In genomic region chr5:474826-475661, GRCh38 we compare ENCODE assay signal across 7 cellular contexts. TPM values are rescaled to one million over a fixed set of nuclear protein-coding genes. Genes with fewer than 3 reads are reported as not detected.
DNase-seq lines count a peak whose midpoint lies in the region; ATAC-seq and TF ChIP-seq lines count a peak whose summit lies in the region.

No MANE protein-coding gene starts in this region.

- H3K4me2 ChIP-seq in fibroblast of lung (ENCODE audit: extremely low read depth, insufficient read depth, low read length) = peak overlapping the region; percentile 85

- peak; percentile 7; the same call in 2 of the 3 replicates for ATAC-seq in RWPE2 (ENCODE audit: low read depth)
- no peak for ATAC-seq in HG03354 (IDR thresholded peaks at IDR 0.05; ENCODE audit: poor library complexity, severe bottlenecking, unreplicated experiment)

- peaks cover 13% of the 10 kb centered on the region for H3K36me3 ChIP-seq in RWPE2 (ENCODE audit: low read depth)
- H3K36me3 ChIP-seq in fibroblast of lung (ENCODE audit: control insufficient read depth, insufficient read depth, low read length) = peaks cover 2% of the 10 kb centered on the region

- no peak overlapping the region for H2AFZ ChIP-seq in fibroblast of lung (ENCODE audit: low read length)

- no peak overlapping the region for H3K9ac ChIP-seq in fibroblast of lung (ENCODE audit: insufficient read depth, low read length)

- H3K4me1 ChIP-seq in RWPE2 (ENCODE audit: insufficient read depth, poor library complexity, severe bottlenecking) (no peaks in the 10 kb centered on the region), fibroblast of lung (ENCODE audit: control insufficient read depth, extremely low read depth, insufficient read depth, low read length) (no peaks in the 10 kb centered on the region)

- H3K27me3 ChIP-seq in RWPE2 (ENCODE audit: insufficient read depth, poor library complexity, severe bottlenecking) (peaks cover 21% of the 10 kb centered on the region), fibroblast of lung (ENCODE audit: control insufficient read depth, insufficient read depth, low read length) (peaks cover 6% of the 10 kb centered on the region)

- DNase-seq in RWPE2 (ENCODE audit: low spot score) = peak; percentile 72
- DNase-seq in fibroblast of lung (ENCODE audit: low read depth in 2 of 2) = peak in 1 of 2 donors; percentile 3
- peak; percentile 81 for DNase-seq in posterior vena cava (ENCODE audit: low spot score)
- no peak for DNase-seq in epidermal melanocyte (ENCODE audit: insufficient read length, low spot score)
- no peak for DNase-seq in UCSD-AML1 (lab: John Stamatoyannopoulos, UW; ENCODE audit: unreplicated experiment)

- no peaks in the 10 kb centered on the region for H3K9me3 ChIP-seq in RWPE2 (ENCODE audit: severe bottlenecking)
- no peaks in the 10 kb centered on the region for H3K9me3 ChIP-seq in fibroblast of lung (ENCODE audit: control insufficient read depth, insufficient read depth, low read depth, low read length)

- H3K27ac ChIP-seq in RWPE2 (ENCODE audit: poor library complexity, severe bottlenecking) (no peak overlapping the region), fibroblast of lung (ENCODE audit: insufficient read depth, low read length) (no peak overlapping the region)

- intact Hi-C loops in posterior vena cava (cut with DNase I) = no loop called here

- H3K4me3 ChIP-seq in GM12875 (ENCODE audit: low read depth, low read length) (peak overlapping the region; percentile 64), RWPE2 (ENCODE audit: severe bottlenecking) (peak overlapping the region; percentile 23), fibroblast of lung (replicated peaks in 1 of 4; ENCODE audit: control extremely low read depth in 1 of 4, insufficient read depth in 1 of 4, low read depth in 3 of 4, low read length in 4 of 4) (peak overlapping the region in 3 of 4 experiments; percentile 22 to 40 (median 26))

- no peaks in the 10 kb centered on the region for H4K20me1 ChIP-seq in fibroblast of lung (ENCODE audit: control insufficient read depth, extremely low read depth, insufficient read depth, low read length)

- no peak for TF ChIP-seq CTCF in GM12875 (IDR thresholded peaks at IDR 0.05; ENCODE audit: borderline replicate concordance, insufficient read depth, low read depth, low read length)
- TF ChIP-seq CTCF in RWPE2 (IDR thresholded peaks at IDR 0.05; ENCODE audit: poor library complexity, severe bottlenecking) = no peak
- TF ChIP-seq CTCF in fibroblast of lung (conservative IDR thresholded peaks at IDR 0.05 in 1 of 2, IDR thresholded peaks at IDR 0.05 in 1 of 2; ENCODE audit: low read depth in 1 of 2, low read length in 2 of 2) = no peak

- H3K79me2 ChIP-seq in fibroblast of lung (ENCODE audit: control insufficient read depth, insufficient read depth, low read length) = peaks cover 1% of the 10 kb centered on the region

RNA-seq across cellular contexts. Expression of gene EXOC3, which starts 32.1 kb away (rescaled TPM):
- total RNA-seq in fibroblast of lung (34.5 and 36.5 TPM in 2 replicates), posterior vena cava (10 to 100 TPM; 52.6 to 54.2 TPM)
- polyA plus RNA-seq in fibroblast of lung = 19.9 and 24.3 TPM in 2 replicates
- 36.3 and 49.1 TPM in 2 replicates for polyA plus RNA-seq in fibroblast of lung (2012)
- polyA minus RNA-seq in fibroblast of lung (ENCODE audit: low replicate concordance) = 38.8 and 41.0 TPM in 2 replicates

RNA-seq across cellular contexts. Expression of gene SLC9A3, which starts 49.2 kb away (rescaled TPM):
- 0.50 and 0.51 TPM in 2 replicates for total RNA-seq in fibroblast of lung
- 0.78 and 0.84 TPM in 2 replicates for polyA plus RNA-seq in fibroblast of lung
- polyA plus RNA-seq in fibroblast of lung (2012) = 0.73 and 0.83 TPM in 2 replicates
- 0.63 and 0.90 TPM in 2 replicates for polyA minus RNA-seq in fibroblast of lung (ENCODE audit: low replicate concordance)
- total RNA-seq in posterior vena cava = under 1 TPM; 0.69 to 0.71 TPM

Comparison
In these comparisons a context has a peak if more than half of its experiments do, and no peak if none do; other contexts are left out.
1. DNase-seq: peak in RWPE2 (single experiment) and posterior vena cava (single experiment); none in epidermal melanocyte (single experiment) and UCSD-AML1 (single experiment).
2. Peak in every context shown above with its lines, with median percentiles within 50 percentile points of each other: H3K4me3 ChIP-seq.